Comparison of ENCODE assay signal across 20 cellular contexts in genomic region chr1:7575041-7575400, GRCh38.
A peak's percentile ranks its signal among the peaks of the same experiment; 100 is the strongest.
DNase-seq lines count a peak whose midpoint lies in the region; ATAC-seq, FAIRE-seq and TF ChIP-seq lines count a peak whose summit lies in the region.
"Had no signal": no experiment of that assay in that cellular context is flagged by ENCODE, and none has a peak within 500 bp of the region (broad histone marks: within the 10 kb centered on the region; RNA-seq: fewer than 3 reads in every experiment).

No MANE protein-coding gene starts in this region.

- no peak overlapping the region for H3K27ac Mint-ChIP-seq in immature natural killer cell
- H3K27ac Mint-ChIP-seq: CD14-positive monocyte, GM23338 had no signal

- no peaks in the 10 kb centered on the region for H3K36me3 Mint-ChIP-seq in immature natural killer cell
- H3K36me3 Mint-ChIP-seq: CD14-positive monocyte had no signal

- FAIRE-seq in HepG2 (lab: Jason Lieb, UNC), result no peak

- DNase-seq in HepG2 (ENCODE audit: low spot score) (no peak), foreskin melanocyte (peak; percentile 52), stomach (no peak), immature natural killer cell (no peak)
- DNase-seq: 8988T, GDM1, NCI-H1105, NCI-H2171, NCI-H345, NCI-H524 treated with DMSO at 0.1 percent for 48 hours, NCI-H82, SJCRH30 had no signal

- no peak for ATAC-seq in HepG2
- ATAC-seq in GM18505 (IDR thresholded peaks at IDR 0.05; ENCODE audit: unreplicated experiment), result no peak
- ATAC-seq in HG03280 (IDR thresholded peaks at IDR 0.05; ENCODE audit: unreplicated experiment), result no peak
- ATAC-seq: GM23338 had no signal

- POLR2A ChIA-PET in HepG2 (lab: Yijun Ruan, JAX), result no interaction called here

- H3K79me2 ChIP-seq in HepG2 (ENCODE audit: insufficient read depth, low read length), result no peaks in the 10 kb centered on the region

- H3K4me3 ChIP-seq in liver (ENCODE audit: low read depth in 1 of 3, low read length in 3 of 3) (no peak overlapping the region), HepG2 (replicated peaks in 1 of 3; ENCODE audit: insufficient read depth in 1 of 3, low read depth in 2 of 3, low read length in 3 of 3) (no peak overlapping the region), stomach (no peak overlapping the region)
- H3K4me3 ChIP-seq: GM23338, HAP-1, SJCRH30 had no signal

- intact Hi-C loops in HepG2 (cut with micrococcal nuclease; ENCODE audit: unreplicated experiment) (no loop called here), stomach (cut with DNase I; ENCODE audit: low total_unique reads) (no loop called here)

- H3K9me3 ChIP-seq in liver (ENCODE audit: control insufficient read depth in 4 of 4, low read length in 3 of 4) (no peaks in the 10 kb centered on the region), HepG2 (ENCODE audit: low read length) (no peaks in the 10 kb centered on the region), stomach (no peaks in the 10 kb centered on the region)
- H3K9me3 ChIP-seq: HAP-1 had no signal

- no peaks in the 10 kb centered on the region for H3K9me3 Mint-ChIP-seq in immature natural killer cell
- H3K9me3 Mint-ChIP-seq: CD14-positive monocyte, GM23338 had no signal

- H3K27me3 Mint-ChIP-seq in immature natural killer cell (ENCODE audit: low read depth in 3 of 3), result peaks cover 2 to 3% (median 2%) of the 10 kb centered on the region in 3 donors

- no peak overlapping the region for H3K4me2 ChIP-seq in HepG2 (ENCODE audit: low read depth, low read length)
- H3K4me2 ChIP-seq: GM23338, KMS-11 had no signal

- TF ChIP-seq EP300 in HepG2 (IDR thresholded peaks at IDR 0.05; ENCODE audit: low read depth in 2 of 2, low read length in 2 of 2) (no peak), HepG2 (CRISPR knock-in tag; IDR thresholded peaks at IDR 0.05; ENCODE audit: borderline replicate concordance) (no peak), stomach (IDR thresholded peaks at IDR 0.05) (no peak)

- H3K36me3 ChIP-seq in liver (ENCODE audit: control insufficient read depth in 4 of 4, insufficient read depth in 3 of 4, low read depth in 1 of 4, low read length in 3 of 4) (no peaks in the 10 kb centered on the region), HepG2 (replicated peaks in 1 of 2; ENCODE audit: control insufficient read depth in 1 of 2, insufficient read depth in 2 of 2, low read length in 2 of 2) (no peaks in the 10 kb centered on the region), stomach (no peaks in the 10 kb centered on the region)
- H3K36me3 ChIP-seq: HAP-1, SJCRH30 had no signal

- no peak overlapping the region for H3K4me3 Mint-ChIP-seq in immature natural killer cell
- H3K4me3 Mint-ChIP-seq: CD14-positive monocyte, GM23338 had no signal

- peak overlapping the region; percentile 79 to 88 for H3K27ac ChIP-seq in liver (ENCODE audit: low read depth in 1 of 2, low read length in 2 of 2)
- H3K27ac ChIP-seq in HepG2 (ENCODE audit: extremely low read length, insufficient read depth, low read length), result no peak overlapping the region
- H3K27ac ChIP-seq in stomach, result peak overlapping the region; percentile 43 to 80 (median 74)
- H3K27ac ChIP-seq: HL-60, KMS-11, SJCRH30 had no signal

- TF ChIP-seq RAD21 in liver (IDR thresholded peaks at IDR 0.05), result no peak
- no peak for TF ChIP-seq RAD21 in HepG2 (CRISPR knock-in tag; IDR thresholded peaks at IDR 0.05)

- no peaks in the 10 kb centered on the region for H4K20me1 ChIP-seq in HepG2 (ENCODE audit: insufficient read depth, low read length)

- no peak overlapping the region for H2AFZ ChIP-seq in HepG2 (ENCODE audit: low read length)
- H2AFZ ChIP-seq: GM23338 had no signal

- CTCF ChIA-PET in HepG2 (lab: Yijun Ruan, JAX; ENCODE audit: low intra/inter-chr PET ratio, low total read pairs), result no interaction called here

- in situ Hi-C loops in HepG2 (cut with HindIII; ENCODE audit: extremely low pct_ligation_motif_present, low pct_unique_long_range_greater_than_20kb), result no loop called here

- peaks cover 17 to 39% (median 27%) of the 10 kb centered on the region in 4 donors for H3K4me1 ChIP-seq in liver (ENCODE audit: control insufficient read depth in 4 of 4, insufficient read depth in 4 of 4, low read length in 3 of 4)
- H3K4me1 ChIP-seq in HepG2 (ENCODE audit: insufficient read depth, low read length), result no peaks in the 10 kb centered on the region
- peaks cover 18 to 37% (median 31%) of the 10 kb centered on the region in 4 donors for H3K4me1 ChIP-seq in stomach
- H3K4me1 ChIP-seq: HAP-1, SJCRH30 had no signal

- H3K4me1 Mint-ChIP-seq in immature natural killer cell, result no peaks in the 10 kb centered on the region
- H3K4me1 Mint-ChIP-seq: CD14-positive monocyte, GM23338 had no signal

- 85% methylated on average over 2 of the region's 2 CpGs for WGBS in liver
- 0% methylated on average over 2 of the region's 2 CpGs for WGBS in HepG2 (ENCODE audit: low lambda C conversion rate)
- 66 to 100% (median 80%) methylated on average over 2 of the region's 2 CpGs for WGBS in stomach, 5 donors

- TF ChIP-seq CTCF in liver (IDR thresholded peaks at IDR 0.05; ENCODE audit: low read depth, low read length, missing input control), result no peak
- TF ChIP-seq CTCF in HepG2 (CRISPR knock-in tag; IDR thresholded peaks at IDR 0.05), result no peak
- peak in 1 of 7 experiments; percentile 8 for TF ChIP-seq CTCF in stomach (IDR thresholded peaks at IDR 0.05)

- no TSS peak for BruUV-seq in HepG2 (replicated peaks; lab: Mats Ljungman, UMichigan)

- TF ChIP-seq POLR2A in HepG2 (IDR thresholded peaks at IDR 0.05; ENCODE audit: insufficient read depth in 1 of 2, low read depth in 2 of 2, low read length in 2 of 2) (no peak), stomach (IDR thresholded peaks at IDR 0.05) (no peak), GM18505 (IDR thresholded peaks at IDR 0.05; ENCODE audit: borderline replicate concordance, extremely low read depth, insufficient read depth, insufficient read length) (no peak)

- H3K9ac ChIP-seq in liver (ENCODE audit: low read depth in 1 of 2, low read length in 2 of 2) (no peak overlapping the region), HepG2 (ENCODE audit: insufficient read depth, low read depth, low read length) (no peak overlapping the region)
- H3K9ac ChIP-seq: KMS-11 had no signal

- H3K27me3 ChIP-seq in liver (ENCODE audit: control insufficient read depth in 4 of 4, insufficient read depth in 4 of 4, low read length in 3 of 4) (no peaks in the 10 kb centered on the region), HepG2 (ENCODE audit: control insufficient read depth in 1 of 2, insufficient read depth in 2 of 2, low read length in 2 of 2) (peaks cover 6 to 38% of the 10 kb centered on the region in 2 experiments; a peak in 3 of 5 replicates), stomach (peaks cover 0 to under 1% (median 0%) of the 10 kb centered on the region in 3 donors)

TF ChIP-seq in liver, 16 proteins besides CTCF, POLR2A, EP300 and RAD21 (continues in another document):
- TF ChIP-seq HNF4A (conservative IDR thresholded peaks at IDR 0.05), result no peak
- TF ChIP-seq SP1 (IDR thresholded peaks at IDR 0.05), result no peak
- no peak for TF ChIP-seq RXRA (IDR thresholded peaks at IDR 0.05)
- TF ChIP-seq HNF4G (IDR thresholded peaks at IDR 0.05), result no peak
- TF ChIP-seq EGR1 (IDR thresholded peaks at IDR 0.05; ENCODE audit: low read depth in 2 of 2), result no peak
- TF ChIP-seq FOXA2 (IDR thresholded peaks at IDR 0.05), result no peak
- no peak for TF ChIP-seq ZBTB33 (IDR thresholded peaks at IDR 0.05)
- no peak for TF ChIP-seq YY1 (IDR thresholded peaks at IDR 0.05)
- TF ChIP-seq JUND (IDR thresholded peaks at IDR 0.05), result no peak
- TF ChIP-seq TAF1 (conservative IDR thresholded peaks at IDR 0.05), result no peak
- TF ChIP-seq FOXA1 (IDR thresholded peaks at IDR 0.05), result no peak

TF ChIP-seq in HepG2, 621 proteins besides CTCF, POLR2A, EP300 and RAD21 (continues in another document):
- no peak for TF ChIP-seq ZNF691 (CRISPR knock-in tag; IDR thresholded peaks at IDR 0.05; ENCODE audit: borderline replicate concordance, low read depth)
- no peak for TF ChIP-seq ZNF556 (CRISPR knock-in tag; IDR thresholded peaks at IDR 0.05; ENCODE audit: borderline replicate concordance)
- TF ChIP-seq ZNF468 (CRISPR knock-in tag; IDR thresholded peaks at IDR 0.05), result no peak
- no peak for TF ChIP-seq ERF (CRISPR knock-in tag; IDR thresholded peaks at IDR 0.05)
- no peak for TF ChIP-seq U2AF2 (IDR thresholded peaks at IDR 0.05; ENCODE audit: low read depth, low read length)
- no peak for TF ChIP-seq KLF6 (CRISPR knock-in tag; IDR thresholded peaks at IDR 0.05)
- no peak for TF ChIP-seq ZNF383 (CRISPR knock-in tag; IDR thresholded peaks at IDR 0.05; ENCODE audit: borderline replicate concordance)
- no peak for TF ChIP-seq POLR2AphosphoS5 (IDR thresholded peaks at IDR 0.05; ENCODE audit: low read depth, low read length)
- TF ChIP-seq CENPX (CRISPR knock-in tag; IDR thresholded peaks at IDR 0.05), result no peak
- no peak for TF ChIP-seq NFIB (CRISPR knock-in tag; IDR thresholded peaks at IDR 0.05; ENCODE audit: borderline replicate concordance)
